In genomic region chr22:33986954-33987353, GRCh38 we compare ENCODE assay signal across 1 cellular context.
TF ChIP-seq lines count a peak whose summit lies in the region.

No MANE protein-coding gene starts in this region.

TF ChIP-seq in WTC11, 78 proteins besides CTCF, POLR2A, EP300 and RAD21 (continued from another document):
- TF ChIP-seq HMGXB4 (CRISPR knock-in tag; IDR thresholded peaks at IDR 0.05): no peak
